In genomic region chr12:18644564-18644963, GRCh38 we compare ENCODE assay signal across 23 cellular contexts.
DNase-seq lines count a peak whose midpoint lies in the region; ATAC-seq and TF ChIP-seq lines count a peak whose summit lies in the region.
"Had no signal": no experiment of that assay in that cellular context is flagged by ENCODE, and none has a peak within 500 bp of the region (broad histone marks: within the 10 kb centered on the region; RNA-seq: fewer than 3 reads in every experiment).

No MANE protein-coding gene starts in this region.

- POLR2A ChIA-PET in IMR-90 (lab: Charles Lee; ENCODE audit: unreplicated experiment): no interaction called here

- no peaks in the 10 kb centered on the region for H4K20me1 ChIP-seq in IMR-90 (ENCODE audit: insufficient read depth, low read length)
- H4K20me1 ChIP-seq: BLaER1 treated with 17β-estradiol and CSF1 and Interleukin-3, amounts not matched to agents 10 nM and 100 nM had no signal

- no peak overlapping the region for H2BK5ac ChIP-seq in IMR-90 (ENCODE audit: low read depth, low read length, poor library complexity, severe bottlenecking)

- TF ChIP-seq CTCF in IMR-90 (conservative IDR thresholded peaks at IDR 0.05; ENCODE audit: low read depth, low read length) (no peak), nephron (IDR thresholded peaks at IDR 0.05; ENCODE audit: unreplicated experiment in 3 of 3) (no peak), mucosa of descending colon (IDR thresholded peaks at IDR 0.05) (no peak)

- no peaks in the 10 kb centered on the region for H3K79me1 ChIP-seq in IMR-90 (ENCODE audit: low read depth in 1 of 2, low read length in 2 of 2)

- H2AK9ac ChIP-seq in IMR-90 (replicated peaks; ENCODE audit: low read depth, low read length, poor library complexity): no peak overlapping the region

- TF ChIP-seq RAD21 in IMR-90 (IDR thresholded peaks at IDR 0.05; ENCODE audit: low read length): no peak

- H4K8ac ChIP-seq in IMR-90 (ENCODE audit: low read depth in 2 of 2, low read length in 2 of 2): no peak overlapping the region

- no peaks in the 10 kb centered on the region for H3K9me1 ChIP-seq in IMR-90 (ENCODE audit: insufficient read depth, low read length)

- H2BK20ac ChIP-seq in IMR-90 (ENCODE audit: low read depth, low read length): no peak overlapping the region

- H3K27ac ChIP-seq in IMR-90 (ENCODE audit: insufficient read depth, low read length): no peak overlapping the region
- H3K27ac ChIP-seq: A549; BLaER1 treated with 17β-estradiol and CSF1 and Interleukin-3, amounts not matched to agents 10 nM and 100 nM; GM23248 had no signal

- intact Hi-C loops in IMR-90 (cut with micrococcal nuclease): no loop called here
- intact Hi-C loops in mucosa of descending colon (cut with DNase I, micrococcal nuclease): no loop called here

- WGBS in IMR-90 (ENCODE audit: extremely low coverage in 2 of 2, insufficient read length in 1 of 2), 2 experiments: 95% methylated on average over 3 of the region's 3 CpGs; no CpG with 5 or more reads in 1 of the 2 experiments

- ATAC-seq in IMR-90 (ENCODE audit: low read depth) (no peak), mucosa of descending colon (no peak)
- ATAC-seq: A549, GM12878 had no signal

- TF ChIP-seq POLR2A in IMR-90 (IDR thresholded peaks at IDR 0.05; ENCODE audit: low read depth, low read length): no peak

- H3K36me3 Mint-ChIP-seq in nephron (ENCODE audit: low read depth): no peaks in the 10 kb centered on the region
- H3K36me3 Mint-ChIP-seq: CD14-positive monocyte; CD8-positive, alpha-beta memory T cell had no signal

- no peak overlapping the region for H3K9ac ChIP-seq in IMR-90 (ENCODE audit: low read depth, low read length)
- H3K9ac ChIP-seq: BLaER1 treated with 17β-estradiol and CSF1 and Interleukin-3, amounts not matched to agents 10 nM and 100 nM; GM23248 had no signal

- no peaks in the 10 kb centered on the region for H3K27me3 Mint-ChIP-seq in nephron (ENCODE audit: low read depth)
- H3K27me3 Mint-ChIP-seq: CD4-positive, alpha-beta T cell had no signal

- no peaks in the 10 kb centered on the region for H3K27me3 ChIP-seq in IMR-90 (ENCODE audit: control insufficient read depth, insufficient read depth, low read length)
- H3K27me3 ChIP-seq: BLaER1 treated with 17β-estradiol and CSF1 and Interleukin-3, amounts not matched to agents 10 nM and 100 nM had no signal

- no peak overlapping the region; the same call in 2 of the 3 replicates for H2BK15ac ChIP-seq in IMR-90 (ENCODE audit: low read depth, low read length)

- no peak overlapping the region for H4K91ac ChIP-seq in IMR-90 (ENCODE audit: insufficient read depth, low read depth, low read length)

- peak overlapping the region; percentile 60 to 96 (median 79) for H3K27ac Mint-ChIP-seq in nephron
- H3K27ac Mint-ChIP-seq: CD14-positive monocyte; CD4-positive, alpha-beta T cell; CD8-positive, alpha-beta memory T cell had no signal

- H2AFZ ChIP-seq in IMR-90 (replicated peaks; ENCODE audit: low read length, poor library complexity): no peak overlapping the region
- H2AFZ ChIP-seq: GM23248 had no signal

- H3K18ac ChIP-seq in IMR-90 (ENCODE audit: low read depth, low read length): no peak overlapping the region

- H3K56ac ChIP-seq in IMR-90 (ENCODE audit: extremely low read depth, insufficient read depth, low read length): no peak overlapping the region

- no peak overlapping the region for H3K4me2 ChIP-seq in IMR-90 (ENCODE audit: low read depth, low read length)
- H3K4me2 ChIP-seq: A549; BLaER1 treated with 17β-estradiol and CSF1 and Interleukin-3, amounts not matched to agents 10 nM and 100 nM had no signal

- H2AK5ac ChIP-seq in IMR-90 (ENCODE audit: low read depth, low read length): peak overlapping the region; percentile 39; the same call in 1 of the 2 replicates

- no peak overlapping the region for H2BK120ac ChIP-seq in IMR-90 (ENCODE audit: low read depth, low read length)

- H3K9me3 ChIP-seq in IMR-90 (ENCODE audit: control insufficient read depth, insufficient read depth, low read length) (no peaks in the 10 kb centered on the region), mucosa of descending colon (no peaks in the 10 kb centered on the region)
- H3K9me3 ChIP-seq: A549; BE2C; BLaER1 treated with 17β-estradiol and CSF1 and Interleukin-3, amounts not matched to agents 10 nM and 100 nM had no signal

- in situ Hi-C loops in IMR-90 (cut with MboI; ENCODE audit: low sequenced_read_pairs): no loop called here

- no peak overlapping the region for H3K4me3 Mint-ChIP-seq in nephron
- H3K4me3 Mint-ChIP-seq: CD14-positive monocyte; CD4-positive, alpha-beta T cell; CD8-positive, alpha-beta memory T cell had no signal

- peaks cover 3% of the 10 kb centered on the region for H3K9me3 Mint-ChIP-seq in nephron

- H3K36me3 ChIP-seq in IMR-90 (ENCODE audit: control insufficient read depth, insufficient read depth, low read length) (no peaks in the 10 kb centered on the region), mucosa of descending colon (ENCODE audit: low read depth) (no peaks in the 10 kb centered on the region)
- H3K36me3 ChIP-seq: BE2C; BLaER1 treated with 17β-estradiol and CSF1 and Interleukin-3, amounts not matched to agents 10 nM and 100 nM had no signal

- no peak overlapping the region for H4K5ac ChIP-seq in IMR-90 (ENCODE audit: low read depth, low read length)

- no peak overlapping the region for H3K4me3 ChIP-seq in IMR-90 (ENCODE audit: insufficient read depth, low read depth, low read length)
- no peak overlapping the region for H3K4me3 ChIP-seq in mucosa of descending colon
- H3K4me3 ChIP-seq: A549; BLaER1 treated with 17β-estradiol and CSF1 and Interleukin-3, amounts not matched to agents 10 nM and 100 nM; GM12878; GM23248 had no signal

- DNase-seq in HuH-7 (ENCODE audit: low spot score): peak; percentile 28
- DNase-seq in IMR-90: no peak
- no peak for DNase-seq in NCI-H2227 treated with DMSO at 0.1 percent for 48 hours (lab: John Stamatoyannopoulos, UW)
- DNase-seq in mucosa of descending colon: no peak
- DNase-seq in cerebellum (ENCODE audit: low spot score): no peak
- DNase-seq: 8988T; ACHN; AML-193; BE2C; CD4-positive, alpha-beta T cell; CD8-positive, alpha-beta memory T cell; DMS 273 treated with DMSO at 0.1 percent for 48 hours; DMS79; EL; GDM1; GM23248; H7; HCEC 1CT had no signal

- H3K4me1 Mint-ChIP-seq in nephron: peaks cover 37% of the 10 kb centered on the region
- H3K4me1 Mint-ChIP-seq: CD14-positive monocyte; CD8-positive, alpha-beta memory T cell had no signal

- 0 out of 2 replicates have a peak overlapping the region, but pooled peaks have one; percentile 6 for H3K14ac ChIP-seq in IMR-90 (replicated peaks; ENCODE audit: low read depth, low read length)

- dilution Hi-C loops in IMR-90 (cut with HindIII; ENCODE audit: low sequenced_read_pairs, unreplicated experiment): no loop called here

- CTCF ChIA-PET in IMR-90 (lab: Yijun Ruan, JAX): no interaction called here

- BruUV-seq in IMR-90 (replicated peaks; lab: Mats Ljungman, UMichigan): no TSS peak

- H3K23ac ChIP-seq in IMR-90 (ENCODE audit: low read depth, low read length): no peak overlapping the region

- H3K4ac ChIP-seq in IMR-90 (ENCODE audit: low read depth, low read length): no peak overlapping the region

- H3K4me1 ChIP-seq in IMR-90 (ENCODE audit: control insufficient read depth, insufficient read depth, low read length) (peaks cover 7% of the 10 kb centered on the region), mucosa of descending colon (ENCODE audit: low read depth) (no peaks in the 10 kb centered on the region)
- H3K4me1 ChIP-seq: A549; BE2C; BLaER1 treated with 17β-estradiol and CSF1 and Interleukin-3, amounts not matched to agents 10 nM and 100 nM had no signal

TF ChIP-seq in IMR-90, 13 proteins besides CTCF, POLR2A, EP300 and RAD21:
- TF ChIP-seq MXI1 (IDR thresholded peaks at IDR 0.05; ENCODE audit: borderline replicate concordance, low read depth, low read length): no peak
